Comparison of ENCODE assay signal across 8 cellular contexts in the genomic region with DNA sequence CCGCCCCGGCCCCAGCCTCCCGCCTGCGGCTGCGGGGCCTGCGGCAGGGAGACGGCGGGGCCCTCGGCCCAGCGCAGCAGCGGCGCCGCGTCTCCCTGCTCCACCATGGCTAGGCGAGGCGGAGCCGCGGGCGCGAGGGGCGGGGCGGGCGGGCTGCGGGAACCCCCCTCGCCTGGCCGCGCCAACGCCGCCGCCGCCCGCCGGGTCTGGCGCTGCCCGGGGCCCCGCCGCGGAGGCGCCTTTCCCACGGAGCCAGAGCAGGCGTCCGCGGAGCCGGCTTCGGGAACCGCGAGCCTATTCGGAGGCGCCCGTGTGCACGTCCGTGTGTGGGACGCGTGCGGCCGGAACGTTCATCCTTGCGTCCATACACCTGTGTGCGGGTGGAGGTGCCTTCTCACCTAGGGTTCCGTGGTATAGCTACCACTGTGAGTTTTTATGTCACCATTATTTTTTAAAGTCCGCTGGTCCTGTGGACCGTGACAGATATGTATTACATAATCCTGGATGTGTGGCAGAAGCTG. TPM values are rescaled to one million over a fixed set of nuclear protein-coding genes. Genes with fewer than 3 reads are reported as not detected.
DNase-seq lines count a peak whose midpoint lies in the region; ATAC-seq and TF ChIP-seq lines count a peak whose summit lies in the region.

A gene with protein sequence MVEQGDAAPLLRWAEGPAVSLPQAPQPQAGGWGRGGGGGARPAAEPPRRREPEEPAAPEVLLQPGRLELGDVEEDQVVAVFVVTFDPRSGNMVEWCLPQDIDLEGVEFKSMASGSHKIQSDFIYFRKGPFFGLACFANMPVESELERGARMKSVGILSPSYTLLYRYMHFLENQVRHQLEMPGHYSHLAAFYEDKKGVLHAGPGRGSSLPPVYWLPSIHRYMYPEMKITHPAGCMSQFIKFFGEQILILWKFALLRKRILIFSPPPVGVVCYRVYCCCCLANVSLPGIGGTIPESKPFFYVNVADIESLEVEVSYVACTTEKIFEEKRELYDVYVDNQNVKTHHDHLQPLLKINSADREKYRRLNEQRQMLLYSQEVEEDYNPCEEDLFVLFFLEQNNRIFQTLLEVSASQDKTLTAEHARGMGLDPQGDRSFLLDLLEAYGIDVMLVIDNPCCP (minus strand): TSS at position 120 of the 521 bp plus-strand sequence. CDS start 13 bp downstream, at position 107.

- H3K27me3 ChIP-seq in PC-3 (ENCODE audit: low read length) (no peaks in the 10 kb centered on the region), thyroid gland (no peaks in the 10 kb centered on the region)

- ATAC-seq in GM18870 (IDR thresholded peaks at IDR 0.05; ENCODE audit: unreplicated experiment): peak; percentile 49
- ATAC-seq in HG03103 (IDR thresholded peaks at IDR 0.05; ENCODE audit: low read depth, unreplicated experiment): peak; percentile 61
- ATAC-seq in PC-3: peak; percentile 64

- H3K27ac ChIP-seq in PC-3 (ENCODE audit: low read length) (no peak within 1 kb of the TSS), thyroid gland (peak within 1 kb of the TSS; percentile 75 to 90 (median 80))

- peak within 1 kb of the TSS; percentile 55 for H3K9ac ChIP-seq in PC-3 (ENCODE audit: low read length)

- peak in 1 of 2 donors; percentile 63 for TF ChIP-seq POLR2A in thyroid gland (IDR thresholded peaks at IDR 0.05)

- TF ChIP-seq CTCF in AG10803 (conservative IDR thresholded peaks at IDR 0.05; ENCODE audit: low read length) (no peak), PC-3 (conservative IDR thresholded peaks at IDR 0.05; ENCODE audit: low read depth, low read length) (no peak), thyroid gland (IDR thresholded peaks at IDR 0.05) (peak in 1 of 6 experiments; percentile 2)

- no peaks in the 10 kb centered on the region for H3K9me2 ChIP-seq in PC-3 (replicated peaks; ENCODE audit: low read length)

- no peaks in the 10 kb centered on the region for H3F3A ChIP-seq in PC-3 (ENCODE audit: low read length, unreplicated experiment)

- DNase-seq in AG10803 (ENCODE audit: low read depth) (peak; percentile 39), PC-3 (peak; percentile 37), germinal center (ENCODE audit: low spot score) (peak; percentile 68), nucleus accumbens (lab: John Stamatoyannopoulos, UW) (peak in 29 of 56 donors; percentile 19 to 66 (median 44)), thyroid gland (peak; percentile 71 to 72)
- peak; percentile 36 for DNase-seq in activated effector memory CD4-positive, alpha-beta T cell treated with Interleukin-2 at 50 U/mL for 16 hours

- peaks cover 29% of the 10 kb centered on the region for H3K79me2 ChIP-seq in PC-3 (ENCODE audit: low read length)

- CTCF ChIA-PET in PC-3 (lab: Charles Lee): interaction anchor here (0.7 to 1.1 kb wide), 2 partner anchors 36 to 48 kb away, joined by 3 to 5 read pairs; a partner anchor contains a TSS

- peak within 1 kb of the TSS; percentile 81 for H2AFZ ChIP-seq in PC-3 (ENCODE audit: low read length)

- WGBS in thyroid gland, 2 donors: 0% methylated on average over 8 to 9 of the region's 62 CpGs

- peaks cover 55% of the 10 kb centered on the region for H3K4me1 ChIP-seq in PC-3 (ENCODE audit: insufficient read depth, low read length)
- H3K4me1 ChIP-seq in thyroid gland: peaks cover 6 to 25% of the 10 kb centered on the region in 2 donors

- no peaks in the 10 kb centered on the region for H4K20me1 ChIP-seq in PC-3 (ENCODE audit: low read length)

- POLR2A ChIA-PET in PC-3 (lab: Charles Lee; ENCODE audit: unreplicated experiment): interaction anchor here (1.5 kb wide), 1 partner anchor 36 kb away, joined by 10 read pairs; a partner anchor contains a TSS

- peak within 1 kb of the TSS; percentile 94 for H3K4me2 ChIP-seq in PC-3 (ENCODE audit: low read length)

- no peaks in the 10 kb centered on the region for H3K36me3 ChIP-seq in PC-3 (ENCODE audit: low read depth, low read length)
- H3K36me3 ChIP-seq in thyroid gland: no peaks in the 10 kb centered on the region

- H3K4me3 ChIP-seq in AG10803 (ENCODE audit: low read length) (peak within 1 kb of the TSS; percentile 75), PC-3 (ENCODE audit: low read length) (peak within 1 kb of the TSS; percentile 75), thyroid gland (replicated peaks in 1 of 3) (peak within 1 kb of the TSS in 2 of 3 donors; percentile 75 to 91)

- BruUV-seq in PC-3 (replicated peaks; lab: Mats Ljungman, UMichigan): no TSS peak

- intact Hi-C loops in PC-3 (cut with micrococcal nuclease) (no loop called here), thyroid gland (cut with DNase I) (loop anchor here (5.0 kb wide), 1 partner anchor 35 kb away; no protein-coding TSS in a partner anchor)

- H3K9me3 ChIP-seq in PC-3 (ENCODE audit: low read length): no peaks in the 10 kb centered on the region
- H3K9me3 ChIP-seq in thyroid gland: no peaks in the 10 kb centered on the region

RNA-seq across cellular contexts. Expression of the gene that starts here (rescaled TPM):
- total RNA-seq in PC-3 (2014; rRNA removed) (6.7 and 6.9 TPM in 2 replicates), thyroid gland (10 to 100 TPM; 34.1 to 57.5 (median 45.3) TPM)
